9 cellular contexts compared by ENCODE assay signal in the genomic region with DNA sequence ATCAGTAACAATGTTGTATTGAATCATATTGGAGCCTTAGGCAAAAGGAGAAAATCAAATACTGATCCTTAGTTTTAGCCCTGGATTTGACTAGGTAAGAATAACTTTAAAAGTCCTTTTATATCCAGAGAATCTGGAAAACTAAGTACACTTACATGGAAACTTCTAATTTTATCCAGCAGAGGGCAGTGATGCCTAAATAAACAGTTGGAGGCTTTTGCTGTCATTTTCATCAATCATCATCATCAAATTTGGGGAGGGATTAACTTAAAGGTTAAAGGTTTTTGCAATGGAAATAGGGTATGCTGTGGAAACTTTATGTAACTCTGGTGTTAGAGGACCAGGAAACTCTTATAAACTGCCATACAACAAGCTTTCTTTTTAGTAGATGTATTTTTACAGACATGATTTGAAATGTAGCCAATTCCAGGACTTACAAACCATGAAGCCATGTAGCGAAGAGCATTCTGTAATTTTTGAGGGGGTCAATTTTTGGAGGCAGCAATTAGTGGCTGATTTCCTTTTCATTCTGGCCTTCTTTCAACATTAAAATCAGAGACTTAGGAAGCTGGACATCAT.
DNase-seq lines count a peak whose midpoint lies in the region; ATAC-seq, FAIRE-seq and TF ChIP-seq lines count a peak whose summit lies in the region.
"Had no signal": no experiment of that assay in that cellular context is flagged by ENCODE, and none has a peak within 500 bp of the region (broad histone marks: within the 10 kb centered on the region; RNA-seq: fewer than 3 reads in every experiment).

No MANE protein-coding gene starts in this region.

- H3K36me3 ChIP-seq in Peyer's patch (no peaks in the 10 kb centered on the region), neuronal stem cell (replicated peaks in 1 of 2; ENCODE audit: control insufficient read depth in 2 of 2, insufficient read depth in 2 of 2, low read length in 2 of 2) (no peaks in the 10 kb centered on the region)
- H3K36me3 ChIP-seq: BLaER1 treated with 17β-estradiol and CSF1 and Interleukin-3, amounts not matched to agents 10 nM and 100 nM had no signal

- H3K27ac ChIP-seq in Peyer's patch (no peak overlapping the region), neuronal stem cell (replicated peaks; ENCODE audit: low read length) (no peak overlapping the region)
- H3K27ac ChIP-seq: BLaER1 treated with 17β-estradiol and CSF1 and Interleukin-3, amounts not matched to agents 10 nM and 100 nM had no signal

- H3K4me1 ChIP-seq in Peyer's patch (no peaks in the 10 kb centered on the region), neuronal stem cell (ENCODE audit: control insufficient read depth in 2 of 2, insufficient read depth in 1 of 2, low read depth in 1 of 2, low read length in 2 of 2) (no peaks in the 10 kb centered on the region)

- H2BK15ac ChIP-seq in neuronal stem cell (ENCODE audit: low read length), result no peak overlapping the region

- no peak overlapping the region for H3K18ac ChIP-seq in neuronal stem cell (ENCODE audit: low read length)

- H3K4me3 ChIP-seq in Peyer's patch (no peak overlapping the region), neuronal stem cell (ENCODE audit: low read length in 2 of 2) (no peak overlapping the region)
- H3K4me3 ChIP-seq: BLaER1 treated with 17β-estradiol and CSF1 and Interleukin-3, amounts not matched to agents 10 nM and 100 nM had no signal

- no peak overlapping the region for H4K91ac ChIP-seq in neuronal stem cell (ENCODE audit: low read depth, low read length, poor library complexity)

- no peak overlapping the region for H2BK120ac ChIP-seq in neuronal stem cell (ENCODE audit: low read depth, low read length)

- H4K8ac ChIP-seq in neuronal stem cell (ENCODE audit: low read depth, low read length), result no peak overlapping the region

- ATAC-seq in HG03575 (IDR thresholded peaks at IDR 0.05; ENCODE audit: extremely low read depth, insufficient number of reproducible peaks, low FRiP score, unreplicated experiment) (peak; percentile 68), HG02588 (IDR thresholded peaks at IDR 0.05; ENCODE audit: unreplicated experiment) (no peak)

- H3K4ac ChIP-seq in neuronal stem cell (ENCODE audit: low read length), result no peak overlapping the region

- no peak overlapping the region for H2BK12ac ChIP-seq in neuronal stem cell (ENCODE audit: low read length)

- H3K23ac ChIP-seq in neuronal stem cell (ENCODE audit: low read depth, low read length, poor library complexity), result no peak overlapping the region

- TF ChIP-seq CTCF in Peyer's patch (IDR thresholded peaks at IDR 0.05), result peak; percentile 17 to 84 (median 68)

- peak; percentile 84 for FAIRE-seq in endometrium (lab: Jason Lieb, UNC)

- no peaks in the 10 kb centered on the region for H3K27me3 ChIP-seq in Peyer's patch
- H3K27me3 ChIP-seq in neuronal stem cell (ENCODE audit: control insufficient read depth in 3 of 3, insufficient read depth in 3 of 3, low read depth in 1 of 3, low read length in 3 of 3), result no peaks in the 10 kb centered on the region
- H3K27me3 ChIP-seq: BLaER1 treated with 17β-estradiol and CSF1 and Interleukin-3, amounts not matched to agents 10 nM and 100 nM had no signal

- H3K14ac ChIP-seq in neuronal stem cell (ENCODE audit: low read length), result no peak overlapping the region

- no peak overlapping the region for H2AFZ ChIP-seq in neuronal stem cell (ENCODE audit: low read length)

- WGBS in neuronal stem cell (ENCODE audit: extremely low coverage in 2 of 2, insufficient read length in 2 of 2, insufficient replicate concordance in 1 of 2), 2 donors, result no CpG with 5 or more reads among the region's 1 CpG

- no peak overlapping the region for H2AK5ac ChIP-seq in neuronal stem cell (ENCODE audit: low read depth, low read length)

- H3K9me3 ChIP-seq in Peyer's patch (no peaks in the 10 kb centered on the region), neuronal stem cell (replicated peaks in 1 of 2; ENCODE audit: control insufficient read depth in 2 of 2, insufficient read depth in 1 of 2, low read depth in 1 of 2, low read length in 2 of 2) (no peaks in the 10 kb centered on the region)
- H3K9me3 ChIP-seq: BLaER1 treated with 17β-estradiol and CSF1 and Interleukin-3, amounts not matched to agents 10 nM and 100 nM had no signal

- no peak overlapping the region for H3K9ac ChIP-seq in neuronal stem cell (ENCODE audit: low read depth, low read length, poor library complexity)
- H3K9ac ChIP-seq: BLaER1 treated with 17β-estradiol and CSF1 and Interleukin-3, amounts not matched to agents 10 nM and 100 nM had no signal

- no peak overlapping the region for H3K4me2 ChIP-seq in neuronal stem cell (ENCODE audit: insufficient read depth, low read length, poor library complexity, severe bottlenecking)
- H3K4me2 ChIP-seq: BLaER1 treated with 17β-estradiol and CSF1 and Interleukin-3, amounts not matched to agents 10 nM and 100 nM had no signal

- no peak for TF ChIP-seq POLR2A in Peyer's patch (IDR thresholded peaks at IDR 0.05)

- H2BK5ac ChIP-seq in neuronal stem cell (ENCODE audit: low read length), result no peak overlapping the region

- peak; percentile 2 for DNase-seq in DMS79 treated with DMSO at 0.1 percent for 48 hours (lab: John Stamatoyannopoulos, UW)
- DNase-seq in DMS79 (lab: John Stamatoyannopoulos, UW), result no peak
- no peak for DNase-seq in Peyer's patch
- peak; percentile 41 for DNase-seq in neuronal stem cell (ENCODE audit: low spot score)
- DNase-seq in mucosa of gallbladder (ENCODE audit: low spot score), result no peak

- H3K79me1 ChIP-seq in neuronal stem cell (ENCODE audit: low read depth, low read length), result no peaks in the 10 kb centered on the region

Comparison
In these comparisons a context has a peak if more than half of its experiments do, and no peak if none do; other contexts are left out.
1. DNase-seq: peak in DMS79 treated with DMSO at 0.1 percent for 48 hours (single experiment) and neuronal stem cell (single experiment); none in DMS79 (single experiment), Peyer's patch (0 of 3) and mucosa of gallbladder (single experiment).